Comparison of ENCODE assay signal across 32 cellular contexts in genomic region chr20:49659096-49659495, GRCh38. TPM values are rescaled to one million over a fixed set of nuclear protein-coding genes. Genes with fewer than 3 reads are reported as not detected.
DNase-seq lines count a peak whose midpoint lies in the region; ATAC-seq, FAIRE-seq and TF ChIP-seq lines count a peak whose summit lies in the region.
"Had no signal": no experiment of that assay in that cellular context is flagged by ENCODE, and none has a peak within 500 bp of the region (broad histone marks: within the 10 kb centered on the region; RNA-seq: fewer than 3 reads in every experiment).

No MANE protein-coding gene starts in this region.

- H3K9me3 Mint-ChIP-seq in GM23338, result no peaks in the 10 kb centered on the region
- H3K9me3 Mint-ChIP-seq: activated naive CD8-positive, alpha-beta T cell treated with anti-CD3 and anti-CD28 coated beads for 36 hours; immature natural killer cell had no signal

- H3K27me3 ChIP-seq in GM23338 (ENCODE audit: insufficient read depth) (no peaks in the 10 kb centered on the region), GM12878 (replicated peaks in 1 of 2; ENCODE audit: control insufficient read depth in 2 of 2, insufficient read depth in 2 of 2, low read length in 1 of 2) (no peaks in the 10 kb centered on the region), psoas muscle (ENCODE audit: insufficient read depth in 3 of 3, low read length in 2 of 3) (no peaks in the 10 kb centered on the region)
- H3K27me3 ChIP-seq: esophagus squamous epithelium, stomach, thyroid gland had no signal

- SMC1A ChIA-PET in GM12878 (lab: Charles Lee; ENCODE audit: uncharacterized antibody, unreplicated experiment), result interaction anchor here (0.7 to 2.8 kb wide), 14 partner anchors 9 to 188 kb away, joined by 3 to 10 read pairs (median 4); no protein-coding TSS in a partner anchor

- in situ Hi-C loops in GM12878 (cut with MboI), result no loop called here

- peaks cover under 1% of the 10 kb centered on the region for H3K27me3 Mint-ChIP-seq in GM23338 (ENCODE audit: insufficient read depth, low read depth, poor library complexity)
- H3K27me3 Mint-ChIP-seq: activated CD4-positive, alpha-beta T cell treated with anti-CD3 and anti-CD28 coated beads for 36 hours; activated naive CD8-positive, alpha-beta T cell treated with anti-CD3 and anti-CD28 coated beads for 36 hours; T-helper 17 cell had no signal

- peak overlapping the region; percentile 65; the same call in 1 of the 2 replicates for H3K27ac ChIP-seq in GM23338 (ENCODE audit: low read depth)
- no peak overlapping the region for H3K27ac ChIP-seq in GM12878 (ENCODE audit: control insufficient read depth, insufficient read depth)
- peak overlapping the region; percentile 78 for H3K27ac ChIP-seq in psoas muscle
- H3K27ac ChIP-seq: stomach, thyroid gland had no signal

- peaks cover 21% of the 10 kb centered on the region for H3K4me1 Mint-ChIP-seq in GM23338

- peak; percentile 38 for FAIRE-seq in GM12878 (lab: Jason Lieb, UNC)
- FAIRE-seq: astrocyte, endometrium, frontal cortex, GM19239 had no signal

- intact Hi-C loops in GM12878 (cut with micrococcal nuclease; ENCODE audit: unreplicated experiment), result no loop called here
- intact Hi-C loops in psoas muscle (cut with DNase I), result no loop called here

- H3K9me3 ChIP-seq in GM12878 (replicated peaks; ENCODE audit: control insufficient read depth, insufficient read depth, low read length) (no peaks in the 10 kb centered on the region), psoas muscle (no peaks in the 10 kb centered on the region)
- H3K9me3 ChIP-seq: SK-N-SH, stomach, thyroid gland had no signal

- TF ChIP-seq CTCF in GM23338 (conservative IDR thresholded peaks at IDR 0.05; ENCODE audit: low read depth in 2 of 2) (no peak), GM12878 (IDR thresholded peaks at IDR 0.05 in 2 of 3, conservative IDR thresholded peaks at IDR 0.05 in 1 of 3; ENCODE audit: control insufficient read depth in 2 of 3, extremely low read depth in 1 of 3, insufficient read depth in 1 of 3, low read depth in 3 of 3, low read length in 3 of 3) (no peak), psoas muscle (IDR thresholded peaks at IDR 0.05) (no peak)

- no peaks in the 10 kb centered on the region for H3K9me2 ChIP-seq in GM23338 (ENCODE audit: insufficient read depth)
- H3K9me2 ChIP-seq: SK-N-SH had no signal

- H4K20me1 ChIP-seq in GM23338 (replicated peaks; ENCODE audit: insufficient read depth) (peaks cover 82% of the 10 kb centered on the region), GM12878 (ENCODE audit: control insufficient read depth, insufficient read depth) (no peaks in the 10 kb centered on the region; the same call in 1 of the 2 replicates)

- WGBS in GM12878 (ENCODE audit: insufficient coverage, insufficient replicate concordance, low lambda C conversion rate, missing lambda C conversion rate), result 81% methylated on average over 4 of the region's 4 CpGs
- 24 to 42% (median 25%) methylated on average over 4 of the region's 4 CpGs for WGBS in psoas muscle, 3 donors

- BruUV-seq in GM12878 (replicated peaks; lab: Mats Ljungman, UMichigan), result no TSS peak

- CTCF ChIA-PET in GM12878 (lab: Yijun Ruan, JAX), result interaction anchor here (0.6 to 1.9 kb wide), 9 partner anchors 9 to 189 kb away, joined by 3 to 11 read pairs (median 4); no protein-coding TSS in a partner anchor

- no peak for DNase-seq in GM23338 (ENCODE audit: low spot score)
- DNase-seq in NCI-H2227 (lab: John Stamatoyannopoulos, UW; ENCODE audit: unreplicated experiment), result peak; percentile 69
- no peak for DNase-seq in GM12878 (ENCODE audit: low read depth, low spot score)
- no peak for DNase-seq in psoas muscle
- no peak for DNase-seq in RPMI8226
- no peak for DNase-seq in nucleus accumbens (lab: John Stamatoyannopoulos, UW)
- no peak for DNase-seq in stimulated activated naive CD4-positive, alpha-beta T cell (lab: John Stamatoyannopoulos, UW)
- DNase-seq: activated CD4-positive, alpha-beta T cell treated with anti-CD3 and anti-CD28 coated beads for 36 hours; activated CD8-positive, alpha-beta memory T cell treated with anti-CD3 and anti-CD28 coated beads for 24 hours; activated effector memory CD4-positive, alpha-beta T cell treated with anti-CD3 and anti-CD28 coated beads, Interleukin-2, amount 50 U/mL, for 16 hours; activated naive CD8-positive, alpha-beta T cell treated with anti-CD3 and anti-CD28 coated beads for 36 hours; activated T-cell treated with anti-CD3 and anti-CD28 coated beads, Interleukin-2, amount 50 U/mL, for 1 hour; cortex of kidney; DMS53; esophagus squamous epithelium; HCEC 1CT; hippocampal formation; immature natural killer cell; Karpas-422; mesenchymal stem cell; NCI-H1417 treated with DMSO at 0.1 percent for 48 hours; NCI-H748 treated with DMSO at 0.1 percent for 48 hours; SK-N-SH; stomach; T-helper 17 cell; thyroid gland had no signal

- H3K4me1 ChIP-seq in GM23338 (ENCODE audit: insufficient read depth) (peaks cover 52% of the 10 kb centered on the region), GM12878 (ENCODE audit: control insufficient read depth, insufficient read depth, low read length) (peaks cover 49% of the 10 kb centered on the region), psoas muscle (peaks cover 78% of the 10 kb centered on the region)

- H3K4me3 Mint-ChIP-seq in GM23338, result no peak overlapping the region
- H3K4me3 Mint-ChIP-seq: activated CD4-positive, alpha-beta T cell treated with anti-CD3 and anti-CD28 coated beads for 36 hours; activated naive CD8-positive, alpha-beta T cell treated with anti-CD3 and anti-CD28 coated beads for 36 hours; immature natural killer cell; T-helper 17 cell had no signal

- peaks cover 99% of the 10 kb centered on the region for H3K79me2 ChIP-seq in GM23338 (replicated peaks; ENCODE audit: insufficient read depth)
- peaks cover 67% of the 10 kb centered on the region for H3K79me2 ChIP-seq in GM12878 (ENCODE audit: control insufficient read depth, insufficient read depth, low read length)

- H3K4me3 ChIP-seq in GM23338 (peak overlapping the region; percentile 12; the same call in 1 of the 2 replicates), GM12878 (no peak overlapping the region), psoas muscle (no peak overlapping the region)
- H3K4me3 ChIP-seq: esophagus squamous epithelium, stomach, thyroid gland had no signal

- POLR2A ChIA-PET in GM12878 (lab: Charles Lee), result interaction anchor here (1.6 kb wide), 1 partner anchor 17 kb away, joined by 6 read pairs; no protein-coding TSS in a partner anchor

- H3K36me3 Mint-ChIP-seq in GM23338 (ENCODE audit: low read depth), result peaks cover 24% of the 10 kb centered on the region

- no peak for TF ChIP-seq RAD21 in GM12878 (IDR thresholded peaks at IDR 0.05; ENCODE audit: insufficient read depth, low read depth, low read length)

- H3K4me2 ChIP-seq in GM23338, result peak overlapping the region; percentile 47
- H3K4me2 ChIP-seq in GM12878 (ENCODE audit: control insufficient read depth, insufficient read depth), result no peak overlapping the region
- H3K4me2 ChIP-seq: SK-N-SH had no signal

- ATAC-seq in GM23338 (peak; percentile 36), GM12878 (no peak), psoas muscle (no peak), HG02970 (IDR thresholded peaks at IDR 0.05; ENCODE audit: low FRiP score, unreplicated experiment) (no peak)
- ATAC-seq: activated CD4-positive, alpha-beta T cell treated with anti-CD3 and anti-CD28 coated beads for 36 hours; left lobe of liver; T-helper 17 cell had no signal

- H3K27ac Mint-ChIP-seq in GM23338, result no peak overlapping the region
- H3K27ac Mint-ChIP-seq: activated CD4-positive, alpha-beta T cell treated with anti-CD3 and anti-CD28 coated beads for 36 hours; activated naive CD8-positive, alpha-beta T cell treated with anti-CD3 and anti-CD28 coated beads for 36 hours; immature natural killer cell; T-helper 17 cell had no signal

- H2AFZ ChIP-seq in GM23338, result no peak overlapping the region
- H2AFZ ChIP-seq in GM12878 (ENCODE audit: control insufficient read depth, low read depth, low read length), result no peak overlapping the region

- H3K36me3 ChIP-seq in GM23338 (ENCODE audit: insufficient read depth) (peaks cover 5% of the 10 kb centered on the region; the same call in 1 of the 2 replicates), GM12878 (ENCODE audit: control insufficient read depth in 2 of 2, insufficient read depth in 2 of 2, low read length in 1 of 2) (peaks cover 4 to 11% of the 10 kb centered on the region in 2 experiments), psoas muscle (ENCODE audit: insufficient read depth in 1 of 2, low read depth in 1 of 2) (peaks cover 1 to 22% of the 10 kb centered on the region in 2 donors)

- no peak overlapping the region for H3K9ac ChIP-seq in GM12878 (ENCODE audit: control insufficient read depth, insufficient read depth, low read length)
- H3K9ac ChIP-seq: SK-N-SH had no signal

- RAD21 ChIA-PET in GM12878 (lab: Charles Lee; ENCODE audit: unreplicated experiment), result interaction anchor here (1.3 to 2.3 kb wide), 2 partner anchors 10 to 28 kb away, joined by 5 to 15 read pairs; no protein-coding TSS in a partner anchor

- TF ChIP-seq EP300 in GM12878 (IDR thresholded peaks at IDR 0.05; ENCODE audit: borderline replicate concordance in 1 of 2, control insufficient read depth in 1 of 2, low read depth in 2 of 2, low read length in 2 of 2), result no peak

- no peak for TF ChIP-seq POLR2A in GM12878 (IDR thresholded peaks at IDR 0.05; ENCODE audit: low read depth, low read length)

- no peaks in the 10 kb centered on the region for H3F3A ChIP-seq in GM23338 (replicated peaks; ENCODE audit: low read depth)

TF ChIP-seq in GM12878, 131 proteins besides CTCF, POLR2A, EP300 and RAD21 (continues in another document):
- TF ChIP-seq FOXM1 (IDR thresholded peaks at IDR 0.05; ENCODE audit: low read depth, low read length), result no peak

RNA-seq across cellular contexts. Expression of gene B4GALT5, which starts 54.6 kb away (rescaled TPM):
- total RNA-seq in GM23338 (2014; rRNA removed; shearing (Covaris generic)), result 50.3 and 53.2 TPM in 2 replicates
- polyA plus RNA-seq in GM23338 (2016; fragmentation: Nextera tagmentation; extraction: Ambion mirVana) (19.1 and 20.1 TPM in 2 replicates), GM12878 (2011; rRNA removed) (55.5 and 58.7 TPM in 2 replicates), GM12878 (2014; fragmentation: Illumina TruSeq; extraction: Trizol) (34.9 and 37.4 TPM in 2 replicates), GM12878 (2014; fragmentation: Nextera tagmentation; extraction: Ambion mirVana) (10 to 100 TPM; 10.0 to 15.3 TPM), GM12878 (2014; rRNA removed) (24.6 and 25.5 TPM in 2 replicates), GM12878 (2016; fragmentation: Nextera tagmentation; extraction: Ambion mirVana) (1 to 10 TPM; 2.0 to 2.8 TPM), psoas muscle (10 to 100 TPM; 32.0 to 75.3 (median 72.3) TPM)
- 50.1 and 53.1 TPM in 2 replicates for total RNA-seq in GM12878 (2013; cell fraction: nucleolus; rRNA removed)
- total RNA-seq in GM12878 (2014; rRNA removed) (11.6 and 12.7 TPM in 2 replicates), GM12878 (2014; rRNA removed; fragmentation: Illumina TruSeq; extraction: Trizol) (25.2 and 25.4 TPM in 2 replicates), GM12878 (2021) (28.3 and 28.7 TPM in 2 replicates), psoas muscle (100 to 1,000 TPM in 2 of 4 donors, 10 to 100 TPM in 2; 49.3 to 284 (median 92.5) TPM)
- 8.9 TPM for polyA plus RNA-seq in GM12878 (2011; ENCODE audit: low read depth)
- polyA plus RNA-seq in GM12878 (2011; cell fraction: cytosol; rRNA removed), result 42.2 and 48.9 TPM in 2 replicates
- polyA plus RNA-seq in GM12878 (2011; cell fraction: nucleus; rRNA removed), result 21.1 and 21.3 TPM in 2 replicates
- polyA plus RNA-seq in GM12878 (2012), result 11.5 and 15.5 TPM in 2 replicates
- polyA minus RNA-seq in GM12878 (2011; rRNA and poly(A)+ RNA removed), result 54.9 and 59.8 TPM in 2 replicates
- 21.9 and 23.4 TPM in 2 replicates for polyA minus RNA-seq in GM12878 (2011; cell fraction: cytosol; rRNA and poly(A)+ RNA removed)
- 6.4 and 9.8 TPM in 2 replicates for polyA minus RNA-seq in GM12878 (2011; cell fraction: nucleus; rRNA and poly(A)+ RNA removed)
